ENCODE assay signal across 16 cellular contexts in genomic region chr10:25642736-25643135, GRCh38.
DNase-seq lines count a peak whose midpoint lies in the region.
"Had no signal": no experiment of that assay in that cellular context is flagged by ENCODE, and none has a peak within 500 bp of the region (broad histone marks: within the 10 kb centered on the region; RNA-seq: fewer than 3 reads in every experiment).

No MANE protein-coding gene starts in this region.

- no peaks in the 10 kb centered on the region for H3K36me3 ChIP-seq in H7 (replicated peaks; ENCODE audit: control insufficient read depth, insufficient read depth, low read length)
- H3K36me3 ChIP-seq: BLaER1 treated with 17β-estradiol and CSF1 and Interleukin-3, amounts not matched to agents 10 nM and 100 nM had no signal

- no peaks in the 10 kb centered on the region for H3K27me3 ChIP-seq in H7 (ENCODE audit: control insufficient read depth, insufficient read depth, low read length)
- H3K27me3 ChIP-seq: BLaER1 treated with 17β-estradiol and CSF1 and Interleukin-3, amounts not matched to agents 10 nM and 100 nM had no signal

- DNase-seq in G401 (ENCODE audit: low spot score) (peak; percentile 94), NCI-H69 (lab: John Stamatoyannopoulos, UW) (peak; percentile 92), cerebellar nuclear complex (lab: John Stamatoyannopoulos, UW) (peak; percentile 18 to 81), T-helper 9 cell (no peak), H7 (no peak)
- DNase-seq in activated CD4-positive, alpha-beta T cell treated with anti-CD3 and anti-CD28 coated beads, Interleukin-2, amount 50 U/mL, for 1 hour, result no peak
- DNase-seq: AML-193; Caco-2; Calu3; CD4-positive, alpha-beta T cell; CD8-positive, alpha-beta T cell; DMS79 treated with DMSO at 0.1 percent for 48 hours; GDM1 had no signal

- in situ Hi-C loops in G401 (cut with HindIII; ENCODE audit: low sequenced_read_pairs), result no loop called here

- H3K4me3 ChIP-seq in H7 (ENCODE audit: insufficient read depth, low read depth, low read length), result no peak overlapping the region
- H3K4me3 ChIP-seq: A549; BLaER1 treated with 17β-estradiol and CSF1 and Interleukin-3, amounts not matched to agents 10 nM and 100 nM; GM12878 had no signal

Comparison
In these comparisons a context has a peak if more than half of its experiments do, and no peak if none do; other contexts are left out.
1. DNase-seq: peak in G401 (single experiment), NCI-H69 (single experiment) and cerebellar nuclear complex (2 of 2); none in activated CD4-positive, alpha-beta T cell treated with anti-CD3 and anti-CD28 coated beads, Interleukin-2, amount 50 U/mL, for 1 hour (single experiment), T-helper 9 cell (single experiment) and H7 (single experiment).